ENCODE assay signal across 20 cellular contexts in genomic region chr17:8502100-8502499, GRCh38.
"Had no signal": no experiment of that assay in that cellular context is flagged by ENCODE, and none has a peak within 500 bp of the region (broad histone marks: within the 10 kb centered on the region; RNA-seq: fewer than 3 reads in every experiment).

No MANE protein-coding gene starts in this region.

- H3K27ac Mint-ChIP-seq: activated CD4-positive, alpha-beta T cell treated with anti-CD3 and anti-CD28 coated beads, Interleukin-2, amount 10 ng/mL, durations not matched to agents 24 days and 14 days; activated CD8-positive, alpha-beta memory T cell treated with anti-CD3 and anti-CD28 coated beads, Interleukin-2, amount 10 ng/mL, durations not matched to agents 7 days and 5 days; activated CD8-positive, alpha-beta T cell treated with anti-CD3 and anti-CD28 coated beads for 36 hours; activated naive CD8-positive, alpha-beta T cell treated with anti-CD3 and anti-CD28 coated beads, Interleukin-2, amount 50 U/mL, for 24 hours; endodermal cell; natural killer cell had no signal

- H3K4me1 Mint-ChIP-seq: activated CD8-positive, alpha-beta memory T cell treated with anti-CD3 and anti-CD28 coated beads, Interleukin-2, amount 10 ng/mL, durations not matched to agents 7 days and 5 days; activated naive CD8-positive, alpha-beta T cell treated with anti-CD3 and anti-CD28 coated beads, Interleukin-2, amount 50 U/mL, for 24 hours; endodermal cell; natural killer cell had no signal

- H3K27me3 ChIP-seq: brain microvascular endothelial cell had no signal

- H3K4me3 Mint-ChIP-seq: activated CD4-positive, alpha-beta T cell treated with anti-CD3 and anti-CD28 coated beads, Interleukin-2, amount 10 ng/mL, durations not matched to agents 24 days and 14 days; activated CD8-positive, alpha-beta memory T cell treated with anti-CD3 and anti-CD28 coated beads, Interleukin-2, amount 10 ng/mL, durations not matched to agents 7 days and 5 days; activated CD8-positive, alpha-beta T cell treated with anti-CD3 and anti-CD28 coated beads for 36 hours; activated naive CD8-positive, alpha-beta T cell treated with anti-CD3 and anti-CD28 coated beads, Interleukin-2, amount 50 U/mL, for 24 hours; endodermal cell; natural killer cell had no signal

- DNase-seq: activated CD4-positive, alpha-beta T cell treated with anti-CD3 and anti-CD28 coated beads, Interleukin-2, amount 10 ng/mL, durations not matched to agents 24 days and 14 days; activated CD8-positive, alpha-beta memory T cell treated with anti-CD3 and anti-CD28 coated beads, Interleukin-2, amount 10 ng/mL, durations not matched to agents 7 days and 5 days; activated CD8-positive, alpha-beta T cell treated with anti-CD3 and anti-CD28 coated beads for 36 hours; activated gamma-delta T cell; activated naive CD4-positive, alpha-beta T cell treated with anti-CD3 and anti-CD28 coated beads, Interleukin-2, amount 50 U/mL, for 16 hours; activated naive CD8-positive, alpha-beta T cell treated with anti-CD3 and anti-CD28 coated beads, Interleukin-2, amount 50 U/mL, for 24 hours; activated T-cell treated with anti-CD3 and anti-CD28 coated beads for 4 hours; brain microvascular endothelial cell; central memory CD4-positive, alpha-beta T cell; cortex of kidney; endodermal cell; foreskin fibroblast; kidney; natural killer cell; stimulated activated CD4-positive, alpha-beta T cell treated with anti-CD3 and anti-CD28 coated beads, Interleukin-4, amount 100 ng/mL, for 1 hour; stimulated activated naive CD4-positive, alpha-beta T cell had no signal

- H3K27ac ChIP-seq: brain microvascular endothelial cell, epithelial cell of prostate had no signal

- ATAC-seq: activated CD4-positive, CD25-positive, alpha-beta regulatory T cell treated with anti-CD3 and anti-CD28 coated beads, Interleukin-2, amount 50 U/mL, for 24 hours; activated CD8-positive, alpha-beta memory T cell treated with anti-CD3 and anti-CD28 coated beads, Interleukin-2, amount 10 ng/mL, durations not matched to agents 7 days and 5 days; activated CD8-positive, alpha-beta T cell treated with anti-CD3 and anti-CD28 coated beads for 36 hours; activated naive CD8-positive, alpha-beta T cell treated with anti-CD3 and anti-CD28 coated beads, Interleukin-2, amount 50 U/mL, for 24 hours; natural killer cell; SK-N-SH treated with all-trans-retinoic acid at 6 μM for 48 hours had no signal

- H3K27me3 Mint-ChIP-seq: activated CD4-positive, alpha-beta T cell treated with anti-CD3 and anti-CD28 coated beads, Interleukin-2, amount 10 ng/mL, durations not matched to agents 24 days and 14 days; activated CD8-positive, alpha-beta memory T cell treated with anti-CD3 and anti-CD28 coated beads, Interleukin-2, amount 10 ng/mL, durations not matched to agents 7 days and 5 days; activated CD8-positive, alpha-beta T cell treated with anti-CD3 and anti-CD28 coated beads for 36 hours; activated naive CD8-positive, alpha-beta T cell treated with anti-CD3 and anti-CD28 coated beads, Interleukin-2, amount 50 U/mL, for 24 hours had no signal

- H3K9me3 Mint-ChIP-seq: activated CD4-positive, alpha-beta T cell treated with anti-CD3 and anti-CD28 coated beads, Interleukin-2, amount 10 ng/mL, durations not matched to agents 24 days and 14 days; activated CD8-positive, alpha-beta T cell treated with anti-CD3 and anti-CD28 coated beads for 36 hours; activated naive CD8-positive, alpha-beta T cell treated with anti-CD3 and anti-CD28 coated beads, Interleukin-2, amount 50 U/mL, for 24 hours; endodermal cell; natural killer cell had no signal

- FAIRE-seq: kidney, urothelium cell line had no signal

- H3K36me3 Mint-ChIP-seq: activated CD8-positive, alpha-beta memory T cell treated with anti-CD3 and anti-CD28 coated beads, Interleukin-2, amount 10 ng/mL, durations not matched to agents 7 days and 5 days; natural killer cell had no signal
